In the genomic region with DNA sequence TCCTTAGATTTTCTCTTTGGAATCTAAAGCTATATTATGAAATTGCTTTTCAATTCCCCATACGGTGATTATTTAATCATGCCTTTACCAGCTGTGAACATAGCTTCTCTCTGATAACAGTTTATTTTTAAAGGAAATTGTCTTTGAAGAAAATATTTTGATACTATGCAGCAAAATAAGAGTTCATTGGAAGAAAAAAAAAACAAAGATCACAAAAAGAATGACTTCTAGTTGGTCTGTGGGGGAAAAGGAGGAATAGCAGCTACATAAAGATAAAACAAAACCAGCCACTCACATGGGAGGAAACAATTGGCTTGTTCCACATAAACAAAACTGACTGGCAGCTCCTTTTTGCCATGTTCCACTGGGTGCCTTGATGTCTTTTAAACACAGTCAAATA, we compare ENCODE assay signal across 25 cellular contexts.
"Had no signal": no experiment of that assay in that cellular context is flagged by ENCODE, and none has a peak within 500 bp of the region (broad histone marks: within the 10 kb centered on the region; RNA-seq: fewer than 3 reads in every experiment).

No MANE protein-coding gene starts in this region.

- DNase-seq: islet precursor cell; left ventricle myocardium inferior; mesendoderm; midbrain; mucosa of descending colon; naive thymus-derived CD4-positive, alpha-beta T cell; ovary; right cardiac atrium; stimulated activated CD4-positive, alpha-beta T cell treated with anti-CD3 and anti-CD28 coated beads, Interleukin-12 subunit alpha, Interleukin-12 subunit beta, amount 100 ng/mL, for 4 hours; stimulated activated CD4-positive, alpha-beta T cell treated with anti-CD3 and anti-CD28 coated beads, Interleukin-15, amount 100 ng/mL, for 24 hours; stimulated activated CD4-positive, alpha-beta T cell treated with anti-CD3 and anti-CD28 coated beads, Interleukin-2, amount 100 ng/mL, for 24 hours; stimulated activated CD4-positive, alpha-beta T cell treated with anti-CD3 and anti-CD28 coated beads, Interleukin-4, amount 100 ng/mL, for 1 hour; stimulated activated naive B cell treated with anti-CD40 and anti-IgM and Interleukin-4, amounts not matched to agents 10 μg/mL and 1 μg/mL and 100 μg/mL, for 72 hours; stimulated activated naive CD8-positive, alpha-beta T cell treated with anti-CD3 and anti-CD28 coated beads, Interleukin-15, Interleukin-2, amounts not matched to agents 100 U/mL and 50 U/mL, for 24 hours; stomach; testis; thyroid gland; transverse colon; upper lobe of left lung had no signal

- ATAC-seq: mucosa of descending colon; naive thymus-derived CD4-positive, alpha-beta T cell; natural killer cell treated with Interleukin-12 subunit alpha and Interleukin-12 subunit beta and Interleukin-15 and Interleukin-18, amount 100 ng/mL, for 72 hours; right cardiac atrium; sciatic nerve; stimulated activated naive B cell treated with anti-CD40 and anti-IgM and Interleukin-4, amounts not matched to agents 10 μg/mL and 1 μg/mL and 100 μg/mL, for 72 hours; stimulated activated naive CD8-positive, alpha-beta T cell treated with anti-CD3 and anti-CD28 coated beads, Interleukin-15, Interleukin-2, amounts not matched to agents 100 U/mL and 50 U/mL, for 24 hours had no signal

- H3K36me3 Mint-ChIP-seq: natural killer cell treated with Interleukin-12 subunit alpha and Interleukin-12 subunit beta and Interleukin-15 and Interleukin-18, amount 100 ng/mL, for 72 hours; stimulated activated naive B cell treated with anti-CD40 and anti-IgM and Interleukin-4, amounts not matched to agents 10 μg/mL and 1 μg/mL and 100 μg/mL, for 72 hours had no signal

- H3K4me3 ChIP-seq: left ventricle myocardium inferior, lung, mucosa of descending colon, ovary, skin epidermis, stomach, testis, thyroid gland, transverse colon, upper lobe of left lung, vagina had no signal

- H3K4me3 Mint-ChIP-seq: naive thymus-derived CD4-positive, alpha-beta T cell; natural killer cell treated with Interleukin-12 subunit alpha and Interleukin-12 subunit beta and Interleukin-15 and Interleukin-18, amount 100 ng/mL, for 72 hours; stimulated activated naive B cell treated with anti-CD40 and anti-IgM and Interleukin-4, amounts not matched to agents 10 μg/mL and 1 μg/mL and 100 μg/mL, for 72 hours had no signal

- H3K36me3 ChIP-seq: left ventricle myocardium inferior, ovary, stomach, thyroid gland, transverse colon, upper lobe of left lung, vagina had no signal

- H3K27me3 Mint-ChIP-seq: natural killer cell treated with Interleukin-12 subunit alpha and Interleukin-12 subunit beta and Interleukin-15 and Interleukin-18, amount 100 ng/mL, for 72 hours; progenitor cell of endocrine pancreas had no signal

- H3K9me3 ChIP-seq: left ventricle myocardium inferior, mucosa of descending colon, ovary, stomach, testis, thyroid gland, transverse colon, upper lobe of left lung, vagina had no signal

- H3K27ac Mint-ChIP-seq: naive thymus-derived CD4-positive, alpha-beta T cell; natural killer cell treated with Interleukin-12 subunit alpha and Interleukin-12 subunit beta and Interleukin-15 and Interleukin-18, amount 100 ng/mL, for 72 hours; progenitor cell of endocrine pancreas; stimulated activated naive B cell treated with anti-CD40 and anti-IgM and Interleukin-4, amounts not matched to agents 10 μg/mL and 1 μg/mL and 100 μg/mL, for 72 hours had no signal

- H3K4me1 ChIP-seq: testis, vagina had no signal

- H3K27me3 ChIP-seq: ovary, stomach, testis, thyroid gland, transverse colon, upper lobe of left lung, vagina had no signal

- H3K4me1 Mint-ChIP-seq: naive thymus-derived CD4-positive, alpha-beta T cell; stimulated activated naive B cell treated with anti-CD40 and anti-IgM and Interleukin-4, amounts not matched to agents 10 μg/mL and 1 μg/mL and 100 μg/mL, for 72 hours had no signal

- H3K27ac ChIP-seq: left ventricle myocardium inferior, ovary, skin epidermis, stomach, testis, thyroid gland, transverse colon, upper lobe of left lung, vagina had no signal
